In genomic region chr1:109631513-109632260, GRCh38 we compare ENCODE assay signal across 19 cellular contexts. TPM values are rescaled to one million over a fixed set of nuclear protein-coding genes. Genes with fewer than 3 reads are reported as not detected.
A peak's percentile ranks its signal among the peaks of the same experiment; 100 is the strongest.
DNase-seq lines count a peak whose midpoint lies in the region; ATAC-seq and TF ChIP-seq lines count a peak whose summit lies in the region.
"Had no signal": no experiment of that assay in that cellular context is flagged by ENCODE, and none has a peak within 500 bp of the region (broad histone marks: within the 10 kb centered on the region; RNA-seq: fewer than 3 reads in every experiment).

No MANE protein-coding gene starts in this region.

- peak overlapping the region; percentile 44 for H3K27ac ChIP-seq in 22Rv1
- H3K27ac ChIP-seq: SJSA1 had no signal

- no peak for ATAC-seq in HG03135 (IDR thresholded peaks at IDR 0.05; ENCODE audit: unreplicated experiment)
- ATAC-seq: esophagus mucosa, HCT116 had no signal

- H3K4me1 Mint-ChIP-seq in brain (peaks cover 50% of the 10 kb centered on the region), nephron (peaks cover 45% of the 10 kb centered on the region)
- H3K4me1 Mint-ChIP-seq: immature natural killer cell had no signal

- H3K27me3 Mint-ChIP-seq in brain (peaks cover 7% of the 10 kb centered on the region), nephron (ENCODE audit: low read depth) (no peaks in the 10 kb centered on the region)

- peaks cover 39% of the 10 kb centered on the region for H3K36me3 Mint-ChIP-seq in brain
- peaks cover 42% of the 10 kb centered on the region for H3K36me3 Mint-ChIP-seq in nephron (ENCODE audit: low read depth)

- peaks cover 0 to 3% (median 0%) of the 10 kb centered on the region in 5 experiments for H3K9me3 Mint-ChIP-seq in brain
- H3K9me3 Mint-ChIP-seq in nephron: no peaks in the 10 kb centered on the region
- H3K9me3 Mint-ChIP-seq: activated T-helper 1 cell treated with anti-CD3 and anti-CD28 coated beads, Interleukin-12 subunit alpha, Interleukin-12 subunit beta, Interleukin-2, Interleukin-4 antibody, amounts not matched to agents 30 ng/mL and 10 ng/mL and 1 ng/mL, durations not matched to agents 14 hours and 24 hours and 36 hours; immature natural killer cell had no signal

- H3K4me3 Mint-ChIP-seq in brain (peak overlapping the region in 2 of 5 experiments; percentile 8 to 57), nephron (no peak overlapping the region)
- H3K4me3 Mint-ChIP-seq: activated T-helper 1 cell treated with anti-CD3 and anti-CD28 coated beads, Interleukin-12 subunit alpha, Interleukin-12 subunit beta, Interleukin-2, Interleukin-4 antibody, amounts not matched to agents 30 ng/mL and 10 ng/mL and 1 ng/mL, durations not matched to agents 14 hours and 24 hours and 36 hours; immature natural killer cell had no signal

- no peak for TF ChIP-seq CTCF in 22Rv1 (IDR thresholded peaks at IDR 0.05)
- no peak for TF ChIP-seq CTCF in brain (conservative IDR thresholded peaks at IDR 0.05)
- TF ChIP-seq CTCF in nephron (IDR thresholded peaks at IDR 0.05; ENCODE audit: unreplicated experiment in 3 of 3): no peak

- DNase-seq in DMS 273 (lab: John Stamatoyannopoulos, UW; ENCODE audit: unreplicated experiment) (peak; percentile 81), Ammon's horn (ENCODE audit: low spot score) (no peak), cerebellum (ENCODE audit: low spot score) (no peak)
- DNase-seq: activated CD4-positive, alpha-beta T cell treated with anti-CD3 and anti-CD28 coated beads for 48 hours; AML-193; dermis blood vessel endothelial cell; immature natural killer cell; mesendoderm; stimulated activated CD4-positive, alpha-beta T cell treated with anti-CD3 and anti-CD28 coated beads, Interleukin-1b, Interleukin-23, amount 100 ng/mL, for 48 hours; T1000 had no signal

- H3K27ac Mint-ChIP-seq in brain (peak overlapping the region; percentile 58 to 94 (median 72)), nephron (peak overlapping the region; percentile 63 to 83 (median 81))
- H3K27ac Mint-ChIP-seq: activated T-helper 1 cell treated with anti-CD3 and anti-CD28 coated beads, Interleukin-12 subunit alpha, Interleukin-12 subunit beta, Interleukin-2, Interleukin-4 antibody, amounts not matched to agents 30 ng/mL and 10 ng/mL and 1 ng/mL, durations not matched to agents 14 hours and 24 hours and 36 hours had no signal

RNA-seq across cellular contexts. Expression of gene AMPD2, which starts 12.1 kb away (rescaled TPM):
- polyA plus RNA-seq in brain (ENCODE audit: insufficient read depth, low read depth, low replicate concordance): 140 TPM
- 35.3 TPM for total RNA-seq in cerebellum

RNA-seq across cellular contexts. Expression of gene GNAT2, which starts 12.3 kb away (rescaled TPM):
- polyA plus RNA-seq in brain (ENCODE audit: insufficient read depth, low read depth, low replicate concordance): not detected
- total RNA-seq in cerebellum: not detected
- total RNA-seq: dermis blood vessel endothelial cell, esophagus mucosa, right cardiac atrium had no signal
- polyA plus RNA-seq: immature natural killer cell, right cardiac atrium had no signal

RNA-seq across cellular contexts. Expression of gene GSTM4, which starts 24.2 kb away (rescaled TPM):
- 65.2 TPM for polyA plus RNA-seq in brain (ENCODE audit: insufficient read depth, low read depth, low replicate concordance)
- total RNA-seq in cerebellum: 7.0 TPM

RNA-seq across cellular contexts. Expression of gene GSTM2, which starts 36.2 kb away (rescaled TPM):
- polyA plus RNA-seq in brain (ENCODE audit: insufficient read depth, low read depth, low replicate concordance): 63.2 TPM
- total RNA-seq in cerebellum: 23.3 TPM

RNA-seq across cellular contexts. Expression of gene GSTM1, which starts 55.9 kb away (rescaled TPM):
- polyA plus RNA-seq in brain (ENCODE audit: insufficient read depth, low read depth, low replicate concordance): not detected
- total RNA-seq in cerebellum: 5.1 TPM
- total RNA-seq: esophagus mucosa had no signal
